In genomic region chr1:156505679-156506298, GRCh38 we compare ENCODE assay signal across 8 cellular contexts. TPM values are rescaled to one million over a fixed set of nuclear protein-coding genes. Genes with fewer than 3 reads are reported as not detected.
DNase-seq lines count a peak whose midpoint lies in the region; ATAC-seq and TF ChIP-seq lines count a peak whose summit lies in the region.

No MANE protein-coding gene starts in this region.

- intact Hi-C loops in mammary epithelial cell (cut with micrococcal nuclease): loop anchor here (10.0 kb wide), 1 partner anchor 239 kb away; the partner anchor contains the start of gene MRPL24

- H4K20me1 ChIP-seq in mammary epithelial cell (ENCODE audit: insufficient read depth, low read length): no peaks in the 10 kb centered on the region

- peaks cover 41% of the 10 kb centered on the region for H3K4me1 ChIP-seq in mammary epithelial cell (ENCODE audit: insufficient read depth, low read length)

- H3K4me1 Mint-ChIP-seq in naive thymus-derived CD8-positive, alpha-beta T cell: peaks cover 40 to 85% (median 79%) of the 10 kb centered on the region in 4 donors

- H3K27ac ChIP-seq in 22Rv1: peak overlapping the region; percentile 93
- peak overlapping the region; percentile 76 for H3K27ac ChIP-seq in mammary epithelial cell (ENCODE audit: insufficient read depth, low read depth, low read length)

- no TSS peak for BruUV-seq in mammary epithelial cell (replicated peaks; lab: Mats Ljungman, UMichigan)

- no peak for ATAC-seq in naive thymus-derived CD8-positive, alpha-beta T cell
- ATAC-seq in GM21423 (IDR thresholded peaks at IDR 0.05; ENCODE audit: unreplicated experiment): no peak

- 96% methylated on average over 13 of the region's 21 CpGs for WGBS in mammary epithelial cell (ENCODE audit: low coverage, missing lambda C conversion rate)

- CTCF ChIA-PET in mammary epithelial cell (lab: Charles Lee; ENCODE audit: low non-redundant PET): no interaction called here

- H3K27ac Mint-ChIP-seq in naive thymus-derived CD8-positive, alpha-beta T cell: peak overlapping the region; percentile 95 to 100 (median 99)

- H3K9me3 Mint-ChIP-seq in naive thymus-derived CD8-positive, alpha-beta T cell: no peaks in the 10 kb centered on the region

- no peak overlapping the region for H3K9ac ChIP-seq in mammary epithelial cell (ENCODE audit: insufficient read depth, low read length)

- dilution Hi-C loops in mammary epithelial cell (cut with HindIII; ENCODE audit: low sequenced_read_pairs): no loop called here

- H3K4me3 ChIP-seq in Jurkat, Clone E6-1 (ENCODE audit: low read length): peak overlapping the region; percentile 41
- no peak overlapping the region for H3K4me3 ChIP-seq in mammary epithelial cell (replicated peaks in 1 of 3; ENCODE audit: insufficient read depth in 1 of 3, low read depth in 2 of 3, low read length in 3 of 3)

- no peak for TF ChIP-seq CTCF in 22Rv1 (IDR thresholded peaks at IDR 0.05)
- no peak for TF ChIP-seq CTCF in mammary epithelial cell (conservative IDR thresholded peaks at IDR 0.05 in 1 of 2, IDR thresholded peaks at IDR 0.05 in 1 of 2; ENCODE audit: extremely low read depth in 1 of 2, insufficient read depth in 1 of 2, low read depth in 1 of 2, low read length in 2 of 2)

- H3K4me3 Mint-ChIP-seq in naive thymus-derived CD8-positive, alpha-beta T cell: peak overlapping the region; percentile 78 to 88 (median 80)

- no peaks in the 10 kb centered on the region for H3K27me3 ChIP-seq in mammary epithelial cell (ENCODE audit: insufficient read depth, low read length)

- H3K9me3 ChIP-seq in mammary epithelial cell (replicated peaks; ENCODE audit: insufficient read depth, low read length): no peaks in the 10 kb centered on the region

- no peaks in the 10 kb centered on the region for H3K79me2 ChIP-seq in mammary epithelial cell (ENCODE audit: insufficient read depth, low read length)

- DNase-seq in Jurkat, Clone E6-1 (ENCODE audit: low read depth, low spot score): no peak
- DNase-seq in mammary epithelial cell (no peak), DMS 273 (lab: John Stamatoyannopoulos, UW; ENCODE audit: unreplicated experiment) (no peak), NCI-H187 treated with DMSO at 0.1 percent for 48 hours (lab: John Stamatoyannopoulos, UW) (no peak)
- DNase-seq in naive thymus-derived CD8-positive, alpha-beta T cell: peak in 1 of 10 donors; percentile 46
- no peak for DNase-seq in activated CD4-positive, CD25-positive, alpha-beta regulatory T cell treated with anti-CD3 and anti-CD28 coated beads, Interleukin-2, amount 50 U/mL, for 72 hours

- peak overlapping the region; percentile 68 for H3K4me2 ChIP-seq in mammary epithelial cell (ENCODE audit: insufficient read depth, low read depth, low read length)

- H2AFZ ChIP-seq in mammary epithelial cell (ENCODE audit: low read depth, low read length): peak overlapping the region; percentile 86

- in situ Hi-C loops in mammary epithelial cell (cut with MboI; ENCODE audit: low sequenced_read_pairs in 2 of 2): no loop called here

- H3K36me3 Mint-ChIP-seq in naive thymus-derived CD8-positive, alpha-beta T cell: no peaks in the 10 kb centered on the region

- POLR2A ChIA-PET in naive thymus-derived CD8-positive, alpha-beta T cell (lab: Charles Lee): interaction anchor here (0.6 to 14.8 kb wide), 12 partner anchors 9 to 246 kb away, joined by 3 to 359 read pairs (median 12); partner anchors contain the start of genes HDGF and TTC24

- no peaks in the 10 kb centered on the region for H3K36me3 ChIP-seq in mammary epithelial cell (ENCODE audit: insufficient read depth, low read length)

- H3K27me3 Mint-ChIP-seq in naive thymus-derived CD8-positive, alpha-beta T cell: peaks cover 0 to 5% (median 0%) of the 10 kb centered on the region in 5 donors

RNA-seq across cellular contexts. Expression of gene MEF2D, which starts 5.2 kb away (rescaled TPM):
- polyA plus RNA-seq in Jurkat, Clone E6-1 (2012; ENCODE audit: insufficient read depth, insufficient read length): 16.9 TPM
- total RNA-seq in mammary epithelial cell: 10 to 100 TPM in 1 of 2 donors, 1 to 10 TPM in 1; 9.2 to 34.3 TPM
- 11.4 TPM for polyA plus RNA-seq in mammary epithelial cell
- polyA minus RNA-seq in mammary epithelial cell: 9.6 TPM
- 10 to 100 TPM; 69.4 to 73.2 TPM for total RNA-seq in naive thymus-derived CD8-positive, alpha-beta T cell
- 10 to 100 TPM in 1 of 3 donors, 1 to 10 TPM in 2; 6.4 to 12.6 (median 6.7) TPM for polyA plus RNA-seq in naive thymus-derived CD8-positive, alpha-beta T cell
